Comparison of ENCODE assay signal across 10 cellular contexts in genomic region chr1:46204406-46204742, GRCh38. TPM values are rescaled to one million over a fixed set of nuclear protein-coding genes. Genes with fewer than 3 reads are reported as not detected.
A peak's percentile ranks its signal among the peaks of the same experiment; 100 is the strongest.
DNase-seq lines count a peak whose midpoint lies in the region; ATAC-seq and TF ChIP-seq lines count a peak whose summit lies in the region.
"Had no signal": no experiment of that assay in that cellular context is flagged by ENCODE, and none has a peak within 500 bp of the region (broad histone marks: within the 10 kb centered on the region; RNA-seq: fewer than 3 reads in every experiment).

No MANE protein-coding gene starts in this region.

- H3K27ac ChIP-seq in HUES6 (ENCODE audit: low read depth, low read length): no peak overlapping the region
- peak overlapping the region; percentile 96 for H3K27ac ChIP-seq in cingulate gyrus (ENCODE audit: low read depth, low read length)
- peak overlapping the region; percentile 7 to 89 for H3K27ac ChIP-seq in lung (ENCODE audit: low read depth in 1 of 2, low read length in 1 of 2)
- no peak overlapping the region for H3K27ac ChIP-seq in SJCRH30

- H3K9me3 Mint-ChIP-seq in effector memory CD8-positive, alpha-beta T cell: no peaks in the 10 kb centered on the region

- H3K4me1 ChIP-seq in HUES6 (ENCODE audit: control insufficient read depth, insufficient read depth, low read length): peaks cover 14% of the 10 kb centered on the region
- peaks cover 8% of the 10 kb centered on the region in 2 donors for H3K4me1 ChIP-seq in lung (ENCODE audit: control insufficient read depth in 2 of 2, insufficient read depth in 2 of 2, low read length in 2 of 2)
- H3K4me1 ChIP-seq in SJCRH30: no peaks in the 10 kb centered on the region

- 25 to 28% methylated on average over 5 of the region's 5 CpGs for WGBS in lung, 2 donors

- H3K9ac ChIP-seq in HUES6 (ENCODE audit: low read length): no peak overlapping the region

- TF ChIP-seq CTCF in lung (IDR thresholded peaks at IDR 0.05; ENCODE audit: control extremely low read depth, extremely low read depth): no peak

- H3K4me1 Mint-ChIP-seq in effector memory CD8-positive, alpha-beta T cell (ENCODE audit: low read depth in 2 of 2): peaks cover 3 to 5% of the 10 kb centered on the region in 2 donors

- H3K9me3 ChIP-seq in HUES6 (ENCODE audit: control insufficient read depth, insufficient read depth, low read depth, low read length): no peaks in the 10 kb centered on the region
- H3K9me3 ChIP-seq in lung (ENCODE audit: control insufficient read depth in 2 of 2, insufficient read depth in 1 of 2, low read length in 1 of 2): no peaks in the 10 kb centered on the region
- H3K9me3 ChIP-seq in SJCRH30 (replicated peaks): no peaks in the 10 kb centered on the region

- DNase-seq in lung (ENCODE audit: low spot score): no peak
- DNase-seq in superior temporal gyrus (ENCODE audit: extremely low spot score): peak; percentile 43
- no peak for DNase-seq in COLO829 (ENCODE audit: low spot score)
- DNase-seq in SJCRH30: no peak
- DNase-seq in effector memory CD8-positive, alpha-beta T cell: no peak
- DNase-seq: NCI-H446 had no signal

- no peaks in the 10 kb centered on the region for H3K27me3 ChIP-seq in HUES6 (ENCODE audit: control insufficient read depth, insufficient read depth, low read length)
- H3K27me3 ChIP-seq in lung (ENCODE audit: control insufficient read depth, insufficient read depth): no peaks in the 10 kb centered on the region
- no peaks in the 10 kb centered on the region for H3K27me3 ChIP-seq in SJCRH30

- H3K36me3 ChIP-seq in HUES6 (ENCODE audit: control insufficient read depth, insufficient read depth, low read length) (no peaks in the 10 kb centered on the region), lung (ENCODE audit: control insufficient read depth in 2 of 2, insufficient read depth in 2 of 2, low read length in 2 of 2) (no peaks in the 10 kb centered on the region), SJCRH30 (no peaks in the 10 kb centered on the region)

- H3K4me3 Mint-ChIP-seq in effector memory CD8-positive, alpha-beta T cell: peak overlapping the region in 1 of 2 donors; percentile 29

- H3K4me3 ChIP-seq in HUES6 (ENCODE audit: low read depth, low read length) (peak overlapping the region; percentile 94), lung (no peak overlapping the region), SJCRH30 (no peak overlapping the region; the same call in 1 of the 2 replicates)

- ATAC-seq in lung (ENCODE audit: insufficient read depth, low FRiP score) (no peak), GM19395 (IDR thresholded peaks at IDR 0.05; ENCODE audit: unreplicated experiment) (no peak)
- no peak for ATAC-seq in effector memory CD8-positive, alpha-beta T cell (replicated peaks)

- H3K36me3 Mint-ChIP-seq in effector memory CD8-positive, alpha-beta T cell (ENCODE audit: insufficient read depth): peaks cover 6% of the 10 kb centered on the region

- H3K27ac Mint-ChIP-seq in effector memory CD8-positive, alpha-beta T cell: peak overlapping the region in 1 of 2 donors; percentile 22

- H3K27me3 Mint-ChIP-seq in effector memory CD8-positive, alpha-beta T cell: peaks cover 0 to 7% of the 10 kb centered on the region in 2 donors

RNA-seq across cellular contexts. Expression of gene LURAP1, which starts 1.2 kb away (rescaled TPM):
- 1 to 10 TPM in 1 of 2 donors, under 1 TPM in 1; 0.63 to 2.8 TPM for total RNA-seq in lung
- 1 to 10 TPM in 1 of 2 donors, under 1 TPM in 1; 0.41 to 1.2 TPM for polyA plus RNA-seq in lung
- 2.8 and 3.3 TPM in 2 replicates for total RNA-seq in SJCRH30 (2014; rRNA removed; shearing (Covaris generic))

RNA-seq across cellular contexts. Expression of gene POMGNT1, which starts 6.1 kb away (rescaled TPM):
- total RNA-seq in lung: 10 to 100 TPM; 34.6 to 70.2 TPM
- polyA plus RNA-seq in lung: 10 to 100 TPM; 40.4 to 49.1 TPM
- total RNA-seq in SJCRH30 (2014; rRNA removed; shearing (Covaris generic)): 53.3 TPM in 2 replicates

RNA-seq across cellular contexts. Expression of gene P3R3URF, which starts 28.1 kb away (rescaled TPM):
- not detected for total RNA-seq in lung
- not detected for polyA plus RNA-seq in lung
- not detected in 2 replicates for total RNA-seq in SJCRH30 (2014; rRNA removed; shearing (Covaris generic))
- total RNA-seq: renal cortical epithelial cell had no signal

RNA-seq across cellular contexts. Expression of gene TSPAN1, which starts 29.5 kb away (rescaled TPM):
- 100 to 1,000 TPM in 1 of 2 donors, 10 to 100 TPM in 1; 45.3 to 174 TPM for total RNA-seq in lung
- 100 to 1,000 TPM; 105 to 174 TPM for polyA plus RNA-seq in lung
- not detected in 2 replicates for total RNA-seq in SJCRH30 (2014; rRNA removed; shearing (Covaris generic))

RNA-seq across cellular contexts. Expression of gene RAD54L, which starts 43.2 kb away (rescaled TPM):
- total RNA-seq in lung: 1 to 10 TPM; 2.1 to 2.2 TPM
- polyA plus RNA-seq in lung: 1 to 10 TPM in 1 of 2 donors, under 1 TPM in 1; 0.72 to 2.0 TPM
- 25.7 and 30.3 TPM in 2 replicates for total RNA-seq in SJCRH30 (2014; rRNA removed; shearing (Covaris generic))

Comparison
In these comparisons a context has a peak if more than half of its experiments do, and no peak if none do; other contexts are left out.
1. H3K27ac ChIP-seq: peak in cingulate gyrus (single experiment) and lung (2 of 2); none in HUES6 (single experiment) and SJCRH30 (single experiment).